ENCODE assay signal across 1 cellular context in genomic region chr15:85840079-85840801, GRCh38.
TF ChIP-seq lines count a peak whose summit lies in the region.

No MANE protein-coding gene starts in this region.

TF ChIP-seq in HepG2, 621 proteins besides CTCF, POLR2A, EP300 and RAD21 (continued from another document and continues in another):
- TF ChIP-seq ZBED4 (CRISPR knock-in tag; IDR thresholded peaks at IDR 0.05; ENCODE audit: borderline replicate concordance) (peak; percentile 75; the same call in 1 of the 2 replicates), THRA (CRISPR knock-in tag; IDR thresholded peaks at IDR 0.05; ENCODE audit: borderline replicate concordance) (peak; percentile 70; the same call in 1 of the 2 replicates), TP53 (CRISPR knock-in tag; conservative IDR thresholded peaks at IDR 0.05) (peak; percentile 60; the same call in 1 of the 2 replicates), ZNF597 (CRISPR knock-in tag; IDR thresholded peaks at IDR 0.05) (no peak), AHR (CRISPR knock-in tag; IDR thresholded peaks at IDR 0.05) (peak; percentile 88; the same call in 1 of the 2 replicates), NKX3-1 (CRISPR knock-in tag; IDR thresholded peaks at IDR 0.05) (peak; percentile 75; the same call in 1 of the 2 replicates), ZBTB25 (CRISPR knock-in tag; IDR thresholded peaks at IDR 0.05) (peak; percentile 75; the same call in 1 of the 2 replicates), NFE2L1 (CRISPR knock-in tag; IDR thresholded peaks at IDR 0.05; ENCODE audit: borderline replicate concordance) (no peak), MIXL1 (CRISPR knock-in tag; IDR thresholded peaks at IDR 0.05) (no peak; the same call in 1 of the 2 replicates), ZNF280D (CRISPR knock-in tag; IDR thresholded peaks at IDR 0.05) (peak; percentile 73; the same call in 1 of the 2 replicates), THAP7 (CRISPR knock-in tag; IDR thresholded peaks at IDR 0.05) (0 out of 2 replicates have a peak, but pooled peaks have one; percentile 45), STAT6 (CRISPR knock-in tag; IDR thresholded peaks at IDR 0.05; ENCODE audit: borderline replicate concordance) (no peak; the same call in 1 of the 2 replicates), PATZ1 (CRISPR knock-in tag; IDR thresholded peaks at IDR 0.05) (peak; percentile 90), ZNF770 (CRISPR knock-in tag; IDR thresholded peaks at IDR 0.05) (peak; percentile 43; the same call in 1 of the 2 replicates), SKI (IDR thresholded peaks at IDR 0.05; ENCODE audit: partially characterized antibody) (peak; percentile 84), SOX6 (IDR thresholded peaks at IDR 0.05) (no peak), SOX6 (CRISPR knock-in tag; IDR thresholded peaks at IDR 0.05) (peak; percentile 74), PITX1 (CRISPR knock-in tag; IDR thresholded peaks at IDR 0.05) (peak; percentile 79), NCOR1 (IDR thresholded peaks at IDR 0.05; ENCODE audit: borderline replicate concordance, low read length) (peak; percentile 63), ZC3H13 (CRISPR knock-in tag; IDR thresholded peaks at IDR 0.05) (peak; percentile 32; the same call in 1 of the 2 replicates), ZNF329 (CRISPR knock-in tag; IDR thresholded peaks at IDR 0.05; ENCODE audit: low read depth) (0 out of 2 replicates have a peak, but pooled peaks have one; percentile 43), POGK (CRISPR knock-in tag; conservative IDR thresholded peaks at IDR 0.05) (peak; percentile 87; the same call in 1 of the 2 replicates), HOXA5 (CRISPR knock-in tag; IDR thresholded peaks at IDR 0.05) (peak; percentile 91), DPF2 (CRISPR knock-in tag; IDR thresholded peaks at IDR 0.05; ENCODE audit: borderline replicate concordance, low read depth) (peak; percentile 59; the same call in 1 of the 2 replicates), ZNF766 (CRISPR knock-in tag; IDR thresholded peaks at IDR 0.05; ENCODE audit: borderline replicate concordance) (peak; percentile 76; the same call in 1 of the 2 replicates), ZNF7 (CRISPR knock-in tag; IDR thresholded peaks at IDR 0.05) (no peak), ZBTB38 (CRISPR knock-in tag; IDR thresholded peaks at IDR 0.05) (peak; percentile 38; the same call in 1 of the 2 replicates), HDAC6 (IDR thresholded peaks at IDR 0.05; ENCODE audit: low read depth, low read length) (no peak), E2F5 (CRISPR knock-in tag; conservative IDR thresholded peaks at IDR 0.05) (peak; percentile 46; the same call in 1 of the 2 replicates), SALL1 (CRISPR knock-in tag; IDR thresholded peaks at IDR 0.05) (peak; percentile 82), HNRNPH1 (optimal IDR thresholded peaks at IDR 0.05; ENCODE audit: low read depth, low read length) (no peak)
